Comparison of ENCODE assay signal across 1 cellular context in genomic region chr10:97715259-97715874, GRCh38.
TF ChIP-seq lines count a peak whose summit lies in the region.

No MANE protein-coding gene starts in this region.

TF ChIP-seq in K562, 482 proteins besides CTCF, POLR2A, EP300 and RAD21:
- no peak for TF ChIP-seq MXI1 (IDR thresholded peaks at IDR 0.05; ENCODE audit: low read depth, low read length)
- no peak for TF ChIP-seq SETDB1 (IDR thresholded peaks at IDR 0.05; ENCODE audit: low read length)
- TF ChIP-seq RBM25 (IDR thresholded peaks at IDR 0.05; ENCODE audit: low read depth, low read length, severe bottlenecking), result no peak
- TF ChIP-seq DEAF1 (CRISPR knock-in tag; IDR thresholded peaks at IDR 0.05), result no peak
- TF ChIP-seq ARID3B (CRISPR knock-in tag; IDR thresholded peaks at IDR 0.05; ENCODE audit: borderline replicate concordance), result no peak
- no peak for TF ChIP-seq RBM17 (IDR thresholded peaks at IDR 0.05; ENCODE audit: borderline replicate concordance, low read depth, low read length)
- TF ChIP-seq ATF6 (CRISPR knock-in tag; IDR thresholded peaks at IDR 0.05), result no peak
- no peak for TF ChIP-seq ZNF217 (CRISPR knock-in tag; IDR thresholded peaks at IDR 0.05)
- no peak for TF ChIP-seq ZNF444 (CRISPR knock-in tag; IDR thresholded peaks at IDR 0.05)
- TF ChIP-seq U2AF1 (optimal IDR thresholded peaks at IDR 0.05; ENCODE audit: low read depth, low read length), result no peak
- no peak for TF ChIP-seq NFRKB (IDR thresholded peaks at IDR 0.05; ENCODE audit: low read depth)
